In genomic region chr9:95058795-95059386, GRCh38 we compare ENCODE assay signal across 11 cellular contexts.
DNase-seq lines count a peak whose midpoint lies in the region; ATAC-seq and TF ChIP-seq lines count a peak whose summit lies in the region.
"Had no signal": no experiment of that assay in that cellular context is flagged by ENCODE, and none has a peak within 500 bp of the region (broad histone marks: within the 10 kb centered on the region; RNA-seq: fewer than 3 reads in every experiment).

No MANE protein-coding gene starts in this region.

- no peak for DNase-seq in heart right ventricle
- no peak for DNase-seq in left cardiac atrium
- DNase-seq in osteocyte (ENCODE audit: extremely low spot score, unreplicated experiment): no peak
- DNase-seq in aorta: peak in 1 of 2 donors; percentile 50
- DNase-seq in globus pallidus (ENCODE audit: low spot score): no peak
- DNase-seq in NCI-H446 treated with DMSO at 0.1 percent for 48 hours (lab: John Stamatoyannopoulos, UW): no peak
- DNase-seq: activated CD4-positive, alpha-beta T cell treated with anti-CD3 and anti-CD28 coated beads for 4 hours; activated gamma-delta T cell treated with Interleukin-2 at 50 U/mL for 16 hours; hypothalamus had no signal

- WGBS in heart right ventricle, 2 donors: 57 to 67% methylated on average over 7 of the region's 7 CpGs
- 14 to 19% methylated on average over 7 of the region's 7 CpGs for WGBS in aorta, 2 donors

- no peaks in the 10 kb centered on the region for H3K9me3 Mint-ChIP-seq in osteocyte (ENCODE audit: unreplicated experiment)

- intact Hi-C loops in heart right ventricle (cut with DNase I) (loop anchor here in 4 of 10 donors (5.0 kb wide), 2 partner anchors 37 to 52 kb away; no protein-coding TSS in a partner anchor), left cardiac atrium (cut with DNase I) (no loop called here), aorta (cut with DNase I) (loop anchor here in 1 of 2 donors (5.0 kb wide), 1 partner anchor 37 kb away; no protein-coding TSS in a partner anchor)

- H3K4me3 Mint-ChIP-seq in osteocyte (ENCODE audit: unreplicated experiment): no peak overlapping the region

- peak in 1 of 8 donors; percentile 9 for ATAC-seq in heart right ventricle
- no peak for ATAC-seq in left cardiac atrium
- no peak for ATAC-seq in aorta (ENCODE audit: low FRiP score)
- ATAC-seq in HG02981 (IDR thresholded peaks at IDR 0.05; ENCODE audit: unreplicated experiment): no peak

- peak overlapping the region in 1 of 2 donors; percentile 29 for H3K9ac ChIP-seq in duodenal mucosa (ENCODE audit: low read depth in 1 of 2, low read length in 2 of 2)

- H3K9me3 ChIP-seq in heart right ventricle (no peaks in the 10 kb centered on the region), duodenal mucosa (ENCODE audit: control insufficient read depth in 1 of 2, low read length in 2 of 2) (no peaks in the 10 kb centered on the region), aorta (ENCODE audit: control insufficient read depth, low read length) (no peaks in the 10 kb centered on the region)

- H3K36me3 Mint-ChIP-seq in osteocyte (ENCODE audit: unreplicated experiment): peaks cover 27% of the 10 kb centered on the region

- H3K27ac ChIP-seq in heart right ventricle (peak overlapping the region in 7 of 10 donors; percentile 2 to 84 (median 59)), duodenal mucosa (ENCODE audit: low read depth, low read length) (peak overlapping the region; percentile 46), aorta (ENCODE audit: low read depth in 1 of 2, low read length in 2 of 2) (peak overlapping the region; percentile 57 to 87)

- H3K27ac Mint-ChIP-seq in osteocyte (ENCODE audit: unreplicated experiment): peak overlapping the region; percentile 99

- peaks cover 76% of the 10 kb centered on the region for H3K4me1 Mint-ChIP-seq in osteocyte (ENCODE audit: unreplicated experiment)

- H3K4me3 ChIP-seq in heart right ventricle (peak overlapping the region in 3 of 10 donors; percentile 33 to 39 (median 36)), duodenal mucosa (ENCODE audit: low read depth in 1 of 2, low read length in 2 of 2) (no peak overlapping the region), aorta (ENCODE audit: low read length in 2 of 2) (peak overlapping the region in 1 of 2 donors; percentile 0)

- no peaks in the 10 kb centered on the region for H3K27me3 ChIP-seq in heart right ventricle
- no peaks in the 10 kb centered on the region for H3K27me3 ChIP-seq in duodenal mucosa (ENCODE audit: control insufficient read depth in 1 of 2, insufficient read depth in 2 of 2, low read length in 2 of 2)
- H3K27me3 ChIP-seq in aorta (ENCODE audit: control insufficient read depth in 1 of 2, insufficient read depth in 2 of 2, low read length in 1 of 2): no peaks in the 10 kb centered on the region

- H3K27me3 Mint-ChIP-seq in osteocyte (ENCODE audit: unreplicated experiment): no peaks in the 10 kb centered on the region

- H3K4me1 ChIP-seq in heart right ventricle (peaks cover 38 to 100% (median 98%) of the 10 kb centered on the region in 9 donors), duodenal mucosa (ENCODE audit: control insufficient read depth in 1 of 2, insufficient read depth in 2 of 2, low read length in 2 of 2) (peaks cover 28 to 40% of the 10 kb centered on the region in 2 donors), aorta (ENCODE audit: control insufficient read depth in 1 of 2, insufficient read depth in 2 of 2, low read length in 2 of 2) (peaks cover 2 to 11% of the 10 kb centered on the region in 2 donors)

- peaks cover 0 to 51% (median 24%) of the 10 kb centered on the region in 9 donors for H3K36me3 ChIP-seq in heart right ventricle
- H3K36me3 ChIP-seq in duodenal mucosa (ENCODE audit: control insufficient read depth in 1 of 2, insufficient read depth in 2 of 2, low read length in 2 of 2): peaks cover 0 to 30% of the 10 kb centered on the region in 2 donors
- peaks cover 0 to 1% of the 10 kb centered on the region in 2 donors for H3K36me3 ChIP-seq in aorta (ENCODE audit: control insufficient read depth in 1 of 2, insufficient read depth in 2 of 2, low read length in 1 of 2)

- TF ChIP-seq CTCF in heart right ventricle (IDR thresholded peaks at IDR 0.05): no peak
- TF ChIP-seq CTCF in osteocyte (IDR thresholded peaks at IDR 0.05): no peak
